In the genomic region with DNA sequence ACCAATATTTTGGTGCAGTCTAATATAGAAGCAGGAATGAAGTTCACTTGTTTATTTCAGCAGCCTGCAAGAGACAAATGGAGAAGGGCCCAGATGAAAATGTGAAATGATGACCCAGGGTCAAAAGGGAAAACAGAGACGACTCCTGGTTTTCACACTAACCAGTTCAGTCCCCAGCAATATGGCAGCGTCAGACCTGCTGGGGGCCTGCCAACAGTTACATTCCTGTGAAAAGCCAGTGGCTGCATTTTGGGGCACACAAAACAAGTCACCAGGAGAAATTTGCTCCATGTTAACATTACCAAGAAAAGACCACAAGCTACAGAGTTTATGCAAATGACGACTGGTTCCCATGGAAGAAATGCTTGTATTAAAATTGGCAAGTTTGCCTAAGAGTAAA, we compare ENCODE assay signal across 15 cellular contexts.
DNase-seq lines count a peak whose midpoint lies in the region; TF ChIP-seq lines count a peak whose summit lies in the region.
"Had no signal": no experiment of that assay in that cellular context is flagged by ENCODE, and none has a peak within 500 bp of the region (broad histone marks: within the 10 kb centered on the region; RNA-seq: fewer than 3 reads in every experiment).

No MANE protein-coding gene starts in this region.

- no peaks in the 10 kb centered on the region for H3K79me2 ChIP-seq in ACC112 (ENCODE audit: control insufficient read depth, insufficient read depth, low read length, unreplicated experiment)

- H2AFZ ChIP-seq in ACC112 (ENCODE audit: low read length, unreplicated experiment) = no peak overlapping the region

- peaks cover 38% of the 10 kb centered on the region for H3K4me1 Mint-ChIP-seq in chondrocyte (ENCODE audit: low read depth)
- no peaks in the 10 kb centered on the region for H3K4me1 Mint-ChIP-seq in CD14-positive monocyte
- H3K4me1 Mint-ChIP-seq in T-helper 2 cell treated with Interferon-gamma antibody and Interleukin-4, amounts not matched to agents 5 μg/mL and 100 μg/mL, for 36 hours (ENCODE audit: low read depth) = peaks cover 10% of the 10 kb centered on the region

- H3K27me3 Mint-ChIP-seq in chondrocyte (ENCODE audit: low read depth) (no peaks in the 10 kb centered on the region), CD14-positive monocyte (ENCODE audit: low read depth in 3 of 3) (peaks cover 0 to 2% (median 0%) of the 10 kb centered on the region in 3 donors)
- peaks cover 22% of the 10 kb centered on the region for H3K27me3 Mint-ChIP-seq in T-helper 2 cell treated with Interferon-gamma antibody and Interleukin-4, amounts not matched to agents 5 μg/mL and 100 μg/mL, for 36 hours (ENCODE audit: low read depth)

- DNase-seq in LHCN-M2 (ENCODE audit: low read depth) = peak; percentile 60
- DNase-seq in chondrocyte (ENCODE audit: low spot score) = no peak
- DNase-seq in lung microvascular endothelial cell (ENCODE audit: low read depth in 2 of 2) = peak; percentile 37 to 79
- DNase-seq in CD14-positive monocyte (ENCODE audit: low spot score) = no peak
- DNase-seq in activated T-cell treated with anti-CD3 and anti-CD28 coated beads, Interleukin-2, amount 50 U/mL, for 1 hour = no peak
- no peak for DNase-seq in T-helper 2 cell treated with Interferon-gamma antibody and Interleukin-4, amounts not matched to agents 5 μg/mL and 100 μg/mL, for 36 hours (ENCODE audit: low spot score)
- DNase-seq in foreskin melanocyte = no peak
- DNase-seq: activated effector memory CD4-positive, alpha-beta T cell treated with anti-CD3 and anti-CD28 coated beads, Interleukin-2, amount 50 U/mL, for 16 hours; central memory CD4-positive, alpha-beta T cell; DMS53; NCI-H2171 treated with DMSO at 0.1 percent for 48 hours; occipital lobe; substantia nigra had no signal

- H3K9me3 Mint-ChIP-seq in chondrocyte (ENCODE audit: low read depth) = no peaks in the 10 kb centered on the region
- H3K9me3 Mint-ChIP-seq in CD14-positive monocyte = peaks cover 0 to 7% (median under 1%) of the 10 kb centered on the region in 7 donors
- H3K9me3 Mint-ChIP-seq in T-helper 2 cell treated with Interferon-gamma antibody and Interleukin-4, amounts not matched to agents 5 μg/mL and 100 μg/mL, for 36 hours = no peaks in the 10 kb centered on the region

- H3K27ac ChIP-seq in ACC112 (ENCODE audit: low read depth, low read length) = peak overlapping the region; percentile 37

- no peak overlapping the region for H3K4me3 Mint-ChIP-seq in chondrocyte (ENCODE audit: unreplicated experiment)
- no peak overlapping the region for H3K4me3 Mint-ChIP-seq in CD14-positive monocyte
- H3K4me3 Mint-ChIP-seq in T-helper 2 cell treated with Interferon-gamma antibody and Interleukin-4, amounts not matched to agents 5 μg/mL and 100 μg/mL, for 36 hours = no peak overlapping the region

- no peaks in the 10 kb centered on the region for H3K36me3 Mint-ChIP-seq in chondrocyte (ENCODE audit: low read depth)
- no peaks in the 10 kb centered on the region for H3K36me3 Mint-ChIP-seq in CD14-positive monocyte
- no peaks in the 10 kb centered on the region for H3K36me3 Mint-ChIP-seq in T-helper 2 cell treated with Interferon-gamma antibody and Interleukin-4, amounts not matched to agents 5 μg/mL and 100 μg/mL, for 36 hours (ENCODE audit: low read depth)

- no peaks in the 10 kb centered on the region for H3K36me3 ChIP-seq in ACC112 (ENCODE audit: insufficient read depth, low read length)

- no peak for TF ChIP-seq CTCF in chondrocyte (IDR thresholded peaks at IDR 0.05)
- TF ChIP-seq CTCF in CD14-positive monocyte (IDR thresholded peaks at IDR 0.05) = no peak

- intact Hi-C loops in CD14-positive monocyte (cut with micrococcal nuclease) = no loop called here

- peak overlapping the region; percentile 86 for H3K27ac Mint-ChIP-seq in chondrocyte (ENCODE audit: unreplicated experiment)
- no peak overlapping the region for H3K27ac Mint-ChIP-seq in CD14-positive monocyte
- H3K27ac Mint-ChIP-seq in T-helper 2 cell treated with Interferon-gamma antibody and Interleukin-4, amounts not matched to agents 5 μg/mL and 100 μg/mL, for 36 hours = no peak overlapping the region

- peaks cover 24% of the 10 kb centered on the region for H3K4me1 ChIP-seq in ACC112 (ENCODE audit: control insufficient read depth, insufficient read depth, low read length, unreplicated experiment)

- H3K27me3 ChIP-seq in ACC112 (ENCODE audit: insufficient read depth, low read length) = peaks cover 6% of the 10 kb centered on the region

- no peak overlapping the region for H3K4me3 ChIP-seq in ACC112 (ENCODE audit: low read depth, low read length)
- H3K4me3 ChIP-seq: lung had no signal

Comparison
In these comparisons a context has a peak if more than half of its experiments do, and no peak if none do; other contexts are left out.
1. DNase-seq: peak in LHCN-M2 (single experiment) and lung microvascular endothelial cell (2 of 2); none in chondrocyte (single experiment), CD14-positive monocyte (single experiment), activated T-cell treated with anti-CD3 and anti-CD28 coated beads, Interleukin-2, amount 50 U/mL, for 1 hour (single experiment), T-helper 2 cell treated with Interferon-gamma antibody and Interleukin-4, amounts not matched to agents 5 μg/mL and 100 μg/mL, for 36 hours (single experiment) and foreskin melanocyte (single experiment).